In the genomic region with DNA sequence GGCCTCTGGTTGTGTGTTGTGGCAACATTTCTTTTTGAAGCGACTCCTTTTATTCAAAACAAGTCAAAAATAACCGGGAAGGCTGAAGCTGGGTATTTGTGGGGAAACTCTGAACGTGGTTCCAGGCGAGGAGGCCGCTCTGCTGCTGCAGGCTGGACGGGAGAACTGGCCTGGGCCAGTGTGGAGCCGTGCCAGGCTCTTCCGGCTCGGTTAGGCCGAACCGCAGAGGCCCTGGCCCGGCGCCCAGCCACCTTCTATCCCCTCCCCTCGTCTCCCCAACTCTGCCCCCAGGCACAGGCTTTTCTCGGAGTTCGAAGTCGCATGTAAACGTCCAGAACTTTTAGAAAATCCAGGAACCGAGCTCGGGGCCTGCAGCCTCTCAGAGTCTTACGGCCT, we compare ENCODE assay signal across 8 cellular contexts. TPM values are rescaled to one million over a fixed set of nuclear protein-coding genes. Genes with fewer than 3 reads are reported as not detected.
DNase-seq lines count a peak whose midpoint lies in the region; ATAC-seq and TF ChIP-seq lines count a peak whose summit lies in the region.

No MANE protein-coding gene starts in this region.

- CTCF ChIA-PET in HCT116 (lab: Charles Lee): no interaction called here

- intact Hi-C loops in HCT116 (cut with micrococcal nuclease): no loop called here

- no peak overlapping the region for H3K27ac Mint-ChIP-seq in activated T-helper 17 cell treated with anti-CD3 and anti-CD28 coated beads, Interleukin-2, amount 50 U/mL, for 72 hours
- H3K27ac Mint-ChIP-seq in mesothelial cell of epicardium: peak overlapping the region; percentile 84

- no peaks in the 10 kb centered on the region for H3K4me1 Mint-ChIP-seq in activated T-helper 17 cell treated with anti-CD3 and anti-CD28 coated beads, Interleukin-2, amount 50 U/mL, for 72 hours
- H3K4me1 Mint-ChIP-seq in mesothelial cell of epicardium: peaks cover 31% of the 10 kb centered on the region

- no peaks in the 10 kb centered on the region for H3K9me3 Mint-ChIP-seq in activated T-helper 17 cell treated with anti-CD3 and anti-CD28 coated beads, Interleukin-2, amount 50 U/mL, for 72 hours
- H3K9me3 Mint-ChIP-seq in mesothelial cell of epicardium: peaks cover under 1% of the 10 kb centered on the region

- H3K79me2 ChIP-seq in HCT116 (ENCODE audit: insufficient read depth, low read length): peaks cover 70% of the 10 kb centered on the region

- peak overlapping the region; percentile 77 to 95 (median 88) for H3K4me2 ChIP-seq in BLaER1 treated with 17β-estradiol and CSF1 and Interleukin-3, amounts not matched to agents 10 nM and 100 nM
- peak overlapping the region; percentile 87 for H3K4me2 ChIP-seq in HCT116 (ENCODE audit: low read length)

- peaks cover 0 to 11% (median 0%) of the 10 kb centered on the region in 11 experiments; a peak in 4 of 22 replicates for H3K36me3 ChIP-seq in BLaER1 treated with 17β-estradiol and CSF1 and Interleukin-3, amounts not matched to agents 10 nM and 100 nM
- H3K36me3 ChIP-seq in HCT116 (ENCODE audit: control insufficient read depth in 1 of 2, insufficient read depth in 2 of 2, low read length in 2 of 2) (no peaks in the 10 kb centered on the region), brain microvascular endothelial cell (replicated peaks) (no peaks in the 10 kb centered on the region)

- H4K20me1 ChIP-seq in BLaER1 treated with 17β-estradiol and CSF1 and Interleukin-3, amounts not matched to agents 10 nM and 100 nM: peaks cover 13 to 81% (median 63%) of the 10 kb centered on the region in 11 experiments; a peak in 21 of 22 replicates
- peaks cover 2% of the 10 kb centered on the region; the same call in 1 of the 2 replicates for H4K20me1 ChIP-seq in HCT116 (ENCODE audit: insufficient read depth)

- TF ChIP-seq CTCF in HCT116 (IDR thresholded peaks at IDR 0.05 in 2 of 3, conservative IDR thresholded peaks at IDR 0.05 in 1 of 3; ENCODE audit: borderline replicate concordance in 1 of 3, insufficient read depth in 1 of 3, low read depth in 2 of 3, low read length in 2 of 3) (no peak), mesothelial cell of epicardium (IDR thresholded peaks at IDR 0.05; ENCODE audit: unreplicated experiment) (no peak), brain microvascular endothelial cell (IDR thresholded peaks at IDR 0.05; ENCODE audit: low read depth, low read length, missing control alignments) (no peak)

- peaks cover 37 to 60% (median 50%) of the 10 kb centered on the region in 11 experiments; a peak in 21 of 22 replicates for H3K9me3 ChIP-seq in BLaER1 treated with 17β-estradiol and CSF1 and Interleukin-3, amounts not matched to agents 10 nM and 100 nM (replicated peaks in 1 of 11)
- no peaks in the 10 kb centered on the region for H3K9me3 ChIP-seq in HCT116 (ENCODE audit: control insufficient read depth in 1 of 2, insufficient read depth in 1 of 2, low read depth in 1 of 2, low read length in 2 of 2)

- peak overlapping the region; percentile 73 for H3K4me3 Mint-ChIP-seq in activated T-helper 17 cell treated with anti-CD3 and anti-CD28 coated beads, Interleukin-2, amount 50 U/mL, for 72 hours
- H3K4me3 Mint-ChIP-seq in mesothelial cell of epicardium: peak overlapping the region; percentile 39

- peak overlapping the region; percentile 31 to 85 (median 63); a peak in 20 of 22 replicates for H3K9ac ChIP-seq in BLaER1 treated with 17β-estradiol and CSF1 and Interleukin-3, amounts not matched to agents 10 nM and 100 nM
- H3K9ac ChIP-seq in HCT116 (ENCODE audit: low read length): peak overlapping the region; percentile 80

- TF ChIP-seq POLR2A in HCT116 (IDR thresholded peaks at IDR 0.05; ENCODE audit: borderline replicate concordance, extremely low read depth, insufficient read depth, insufficient read length): no peak

- RAD21 ChIA-PET in HCT116 (lab: Charles Lee; ENCODE audit: low non-redundant PET in 1 of 2, low total read pairs in 2 of 2, uncharacterized antibody in 2 of 2, unreplicated experiment in 2 of 2): no interaction called here

- peaks cover 49 to 74% (median 62%) of the 10 kb centered on the region in 10 experiments for H3K4me1 ChIP-seq in BLaER1 treated with 17β-estradiol and CSF1 and Interleukin-3, amounts not matched to agents 10 nM and 100 nM
- peaks cover 24 to 42% of the 10 kb centered on the region in 2 experiments for H3K4me1 ChIP-seq in HCT116 (ENCODE audit: control insufficient read depth in 1 of 2, insufficient read depth in 2 of 2, low read length in 2 of 2)

- ATAC-seq in HCT116 (no peak), HG02623 (IDR thresholded peaks at IDR 0.05; ENCODE audit: unreplicated experiment) (no peak)
- ATAC-seq in activated T-helper 17 cell treated with anti-CD3 and anti-CD28 coated beads, Interleukin-2, amount 50 U/mL, for 72 hours (replicated peaks): no peak

- H3K36me3 Mint-ChIP-seq in activated T-helper 17 cell treated with anti-CD3 and anti-CD28 coated beads, Interleukin-2, amount 50 U/mL, for 72 hours (ENCODE audit: low read depth): peaks cover 5% of the 10 kb centered on the region
- no peaks in the 10 kb centered on the region for H3K36me3 Mint-ChIP-seq in mesothelial cell of epicardium

- DNase-seq in HCT116 (ENCODE audit: low read depth, low spot score): no peak
- no peak for DNase-seq in mesothelial cell of epicardium (ENCODE audit: low spot score in 2 of 2, unreplicated experiment in 2 of 2)
- no peak for DNase-seq in NCI-H1105 treated with DMSO at 0.1 percent for 48 hours (lab: John Stamatoyannopoulos, UW)
- no peak for DNase-seq in brain microvascular endothelial cell
- no peak for DNase-seq in mesenteric fat pad (ENCODE audit: low spot score)

- H2AFZ ChIP-seq in HCT116 (ENCODE audit: low read depth, low read length, poor library complexity, severe bottlenecking): no peak overlapping the region

- in situ Hi-C loops in brain microvascular endothelial cell (cut with HindIII; ENCODE audit: low pct_ligation_motif_present, low sequenced_read_pairs): no loop called here

- H3K4me3 ChIP-seq in BLaER1 treated with 17β-estradiol and CSF1 and Interleukin-3, amounts not matched to agents 10 nM and 100 nM: peak overlapping the region in 5 of 10 experiments; percentile 27 to 38 (median 29); a peak in 5 of 20 replicates
- peak overlapping the region; percentile 46 to 50 for H3K4me3 ChIP-seq in HCT116 (replicated peaks in 1 of 2; ENCODE audit: low read depth in 1 of 2, low read length in 2 of 2)
- H3K4me3 ChIP-seq in brain microvascular endothelial cell (ENCODE audit: low read depth, low read length): no peak overlapping the region

- POLR2A ChIA-PET in HCT116 (lab: Charles Lee): interaction anchor here (0.5 to 1.5 kb wide), 3 partner anchors 8 to 85 kb away, joined by 3 to 9 read pairs (median 3); no protein-coding TSS in a partner anchor

- TF ChIP-seq RAD21 in HCT116 (IDR thresholded peaks at IDR 0.05; ENCODE audit: low read depth): no peak

- peaks cover 9 to 30% (median 18%) of the 10 kb centered on the region in 11 experiments; a peak in 19 of 22 replicates for H3K27me3 ChIP-seq in BLaER1 treated with 17β-estradiol and CSF1 and Interleukin-3, amounts not matched to agents 10 nM and 100 nM
- no peaks in the 10 kb centered on the region for H3K27me3 ChIP-seq in HCT116 (ENCODE audit: insufficient read depth, low read length)
- no peaks in the 10 kb centered on the region for H3K27me3 ChIP-seq in brain microvascular endothelial cell (replicated peaks)

- H3K9me2 ChIP-seq in HCT116 (ENCODE audit: insufficient read depth): no peaks in the 10 kb centered on the region

- no peaks in the 10 kb centered on the region for H3K27me3 Mint-ChIP-seq in activated T-helper 17 cell treated with anti-CD3 and anti-CD28 coated beads, Interleukin-2, amount 50 U/mL, for 72 hours
- H3K27me3 Mint-ChIP-seq in mesothelial cell of epicardium (ENCODE audit: low read depth): no peaks in the 10 kb centered on the region

- no TSS peak for BruUV-seq in HCT116 (replicated peaks; lab: Mats Ljungman, UMichigan)

- peak overlapping the region in 10 of 11 experiments; percentile 11 to 88 (median 68); a peak in 19 of 22 replicates for H3K27ac ChIP-seq in BLaER1 treated with 17β-estradiol and CSF1 and Interleukin-3, amounts not matched to agents 10 nM and 100 nM
- H3K27ac ChIP-seq in HCT116 (ENCODE audit: low read depth, low read length) (peak overlapping the region; percentile 86), brain microvascular endothelial cell (no peak overlapping the region)

TF ChIP-seq in HCT116, 20 proteins besides CTCF, POLR2A, EP300 and RAD21:
- TF ChIP-seq TCF7L2 (IDR thresholded peaks at IDR 0.05; ENCODE audit: borderline replicate concordance, extremely low read depth, insufficient read depth, insufficient read length) (no peak), ZFX (IDR thresholded peaks at IDR 0.05) (peak; percentile 41)

RNA-seq across cellular contexts. Expression of a gene that starts 2.4 kb away (rescaled TPM):
- total RNA-seq in HCT116 (2021; ENCODE audit: unreplicated experiment): 35.1 TPM
- polyA plus RNA-seq in HCT116 (2012): 12.3 and 14.5 TPM in 2 replicates
- 10 to 100 TPM; 38.9 to 63.2 TPM for total RNA-seq in activated T-helper 17 cell treated with anti-CD3 and anti-CD28 coated beads, Interleukin-2, amount 50 U/mL, for 72 hours
- 49.0 to 52.3 TPM (median 49.7 TPM) in 3 replicates for total RNA-seq in mesothelial cell of epicardium
- total RNA-seq in mesenteric fat pad: 20.5 TPM
